In genomic region chr6:151026021-151026663, GRCh38 we compare ENCODE assay signal across 2 cellular contexts.
TF ChIP-seq lines count a peak whose summit lies in the region.

No MANE protein-coding gene starts in this region.

TF ChIP-seq in SK-N-SH treated with all-trans-retinoic acid at 6 μM for 48 hours, 23 proteins besides CTCF, POLR2A, EP300 and RAD21 (continued from another document):
- TF ChIP-seq POU6F1 (CRISPR knock-in tag; IDR thresholded peaks at IDR 0.05; ENCODE audit: borderline replicate concordance, low read depth) (no peak), TSHZ2 (CRISPR knock-in tag; IDR thresholded peaks at IDR 0.05) (no peak), ISL1 (CRISPR knock-in tag; IDR thresholded peaks at IDR 0.05) (no peak), CSRNP3 (CRISPR knock-in tag; IDR thresholded peaks at IDR 0.05) (no peak), CSDC2 (CRISPR knock-in tag; IDR thresholded peaks at IDR 0.05) (no peak), ZC3H10 (CRISPR knock-in tag; IDR thresholded peaks at IDR 0.05) (no peak), ZNF70 (CRISPR knock-in tag; IDR thresholded peaks at IDR 0.05) (no peak)

TF ChIP-seq in SK-N-SH, 30 proteins besides CTCF, POLR2A, EP300 and RAD21 (continued from another document):
- TF ChIP-seq NRF1 (IDR thresholded peaks at IDR 0.05; ENCODE audit: low read depth, low read length), result no peak
- no peak for TF ChIP-seq GABPA (IDR thresholded peaks at IDR 0.05; ENCODE audit: low read depth)
- no peak for TF ChIP-seq MEF2A (IDR thresholded peaks at IDR 0.05; ENCODE audit: borderline replicate concordance, low read depth)
- TF ChIP-seq NFIC (IDR thresholded peaks at IDR 0.05; ENCODE audit: borderline replicate concordance), result no peak
- TF ChIP-seq TCF12 (IDR thresholded peaks at IDR 0.05), result no peak
- no peak for TF ChIP-seq CHD2 (IDR thresholded peaks at IDR 0.05; ENCODE audit: low read length, partially characterized antibody)
- TF ChIP-seq ELF1 (IDR thresholded peaks at IDR 0.05), result no peak
- no peak for TF ChIP-seq TAF1 (IDR thresholded peaks at IDR 0.05; ENCODE audit: borderline replicate concordance, low read depth, low read length)
- no peak for TF ChIP-seq FOXJ3 (CRISPR knock-in tag; IDR thresholded peaks at IDR 0.05)
- TF ChIP-seq ZBTB33 (IDR thresholded peaks at IDR 0.05; ENCODE audit: borderline replicate concordance, low read depth), result no peak
